Comparison of ENCODE assay signal across 1 cellular context in genomic region chr20:38843346-38843745, GRCh38.
TF ChIP-seq lines count a peak whose summit lies in the region.

No MANE protein-coding gene starts in this region.

TF ChIP-seq in GM12878, 131 proteins besides CTCF, POLR2A, EP300 and RAD21 (continued from another document):
- TF ChIP-seq CREM (IDR thresholded peaks at IDR 0.05; ENCODE audit: low read depth), result no peak
- TF ChIP-seq TCF3 (IDR thresholded peaks at IDR 0.05; ENCODE audit: borderline replicate concordance, insufficient read depth, low read depth, low read length), result peak; percentile 46; the same call in 1 of the 2 replicates
- no peak for TF ChIP-seq E4F1 (IDR thresholded peaks at IDR 0.05; ENCODE audit: borderline replicate concordance, partially characterized antibody)
- no peak for TF ChIP-seq SMAD1 (IDR thresholded peaks at IDR 0.05; ENCODE audit: low read depth, partially characterized antibody)
- TF ChIP-seq NFIC (IDR thresholded peaks at IDR 0.05; ENCODE audit: low read depth, low read length), result no peak
- TF ChIP-seq IRF5 (IDR thresholded peaks at IDR 0.05; ENCODE audit: borderline replicate concordance), result no peak
- no peak for TF ChIP-seq TAF1 (IDR thresholded peaks at IDR 0.05; ENCODE audit: borderline replicate concordance, low read depth, low read length)
- no peak for TF ChIP-seq RELB (IDR thresholded peaks at IDR 0.05; ENCODE audit: low read depth)
- no peak for TF ChIP-seq CEBPZ (IDR thresholded peaks at IDR 0.05; ENCODE audit: low read depth, low read length)
- TF ChIP-seq NR2C2 (IDR thresholded peaks at IDR 0.05; ENCODE audit: borderline replicate concordance, control insufficient read depth, insufficient read length, low read depth), result no peak
- no peak for TF ChIP-seq ATF2 (IDR thresholded peaks at IDR 0.05; ENCODE audit: low read length)
- TF ChIP-seq LARP7 (IDR thresholded peaks at IDR 0.05), result 0 out of 2 replicates have a peak, but pooled peaks have one; percentile 51
- no peak for TF ChIP-seq ETV6 (conservative IDR thresholded peaks at IDR 0.05 in 1 of 2, IDR thresholded peaks at IDR 0.05 in 1 of 2; ENCODE audit: borderline replicate concordance in 1 of 2, low read depth in 1 of 2)
- no peak for TF ChIP-seq USF1 (IDR thresholded peaks at IDR 0.05; ENCODE audit: borderline replicate concordance, extremely low read length, insufficient read depth, low read depth, low read length)
- TF ChIP-seq CHD4 (IDR thresholded peaks at IDR 0.05), result no peak
TF ChIP-seq in GM12878: peak in this region for 10.
